Comparison of ENCODE assay signal across 24 cellular contexts in the genomic region with DNA sequence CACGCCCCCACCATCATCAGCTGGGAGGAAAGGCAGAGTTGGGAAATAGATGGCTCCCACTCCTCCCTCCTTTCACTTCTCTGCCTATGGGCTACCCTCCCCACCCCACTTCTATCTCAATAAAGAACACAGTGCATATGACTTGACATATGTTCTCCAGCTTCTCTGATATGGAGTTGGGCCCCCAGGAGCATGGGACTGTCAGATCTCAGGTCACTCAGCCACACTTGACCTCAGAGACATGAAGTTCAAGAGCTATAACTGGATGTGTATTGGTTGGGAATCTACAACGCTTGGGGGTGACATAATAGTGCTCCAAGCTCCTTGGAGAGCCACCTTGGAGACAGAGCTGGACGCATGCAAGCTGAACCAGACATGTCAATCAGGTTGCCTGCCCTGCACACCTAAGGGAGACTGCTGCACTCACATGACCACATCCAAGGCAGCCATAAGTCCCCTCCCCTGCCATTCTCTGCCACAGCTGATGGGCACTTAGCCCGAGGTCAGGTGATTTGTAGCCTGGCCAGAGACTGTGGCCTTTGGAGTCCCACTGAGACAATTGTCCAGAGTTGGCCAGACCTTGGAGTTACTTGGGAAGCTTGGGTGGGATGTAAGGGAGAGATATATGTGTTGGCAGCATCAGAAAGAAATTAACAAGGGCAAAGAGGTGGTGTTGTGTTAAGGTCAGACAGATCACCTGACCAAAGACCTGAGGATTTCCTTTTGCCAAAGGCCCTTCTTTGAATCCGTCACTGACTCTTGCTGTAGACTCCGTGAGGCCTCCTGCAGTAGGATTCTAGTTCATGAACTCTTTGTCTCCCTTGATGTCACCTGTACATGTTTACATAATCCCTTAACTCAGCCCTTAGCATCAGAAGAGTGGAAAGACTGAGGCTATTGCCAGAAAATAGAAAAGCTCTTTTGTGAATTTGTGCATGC. TPM values are rescaled to one million over a fixed set of nuclear protein-coding genes. Genes with fewer than 3 reads are reported as not detected.
A peak's percentile ranks its signal among the peaks of the same experiment; 100 is the strongest.
DNase-seq lines count a peak whose midpoint lies in the region; TF ChIP-seq lines count a peak whose summit lies in the region.
"Had no signal": no experiment of that assay in that cellular context is flagged by ENCODE, and none has a peak within 500 bp of the region (broad histone marks: within the 10 kb centered on the region; RNA-seq: fewer than 3 reads in every experiment).

No MANE protein-coding gene starts in this region.

- H3K36me3 Mint-ChIP-seq in endothelial cell (ENCODE audit: low read depth, unreplicated experiment): peaks cover 4% of the 10 kb centered on the region
- H3K36me3 Mint-ChIP-seq: memory B cell; naive thymus-derived CD4-positive, alpha-beta T cell had no signal

- TF ChIP-seq CTCF in hepatocyte (IDR thresholded peaks at IDR 0.05; ENCODE audit: poor library complexity) (no peak), thyroid gland (IDR thresholded peaks at IDR 0.05) (no peak), endothelial cell (IDR thresholded peaks at IDR 0.05; ENCODE audit: unreplicated experiment) (no peak), GM10266 (IDR thresholded peaks at IDR 0.05; ENCODE audit: control insufficient read depth, insufficient read depth, low read depth, missing control alignments) (no peak)

- no peaks in the 10 kb centered on the region for H3K9me2 ChIP-seq in hepatocyte (replicated peaks; ENCODE audit: insufficient read depth)

- peak overlapping the region; percentile 35 for H3K4me2 ChIP-seq in hepatocyte
- H3K4me2 ChIP-seq: KMS-11, PC-9 had no signal

- no peak overlapping the region for H3K4me3 Mint-ChIP-seq in endothelial cell (ENCODE audit: unreplicated experiment)
- H3K4me3 Mint-ChIP-seq: activated B cell treated with CpG ODN at 0.5 μM for 24 hours; HFFc6; memory B cell; naive thymus-derived CD4-positive, alpha-beta T cell had no signal

- H3K9me3 ChIP-seq in hepatocyte (ENCODE audit: low read depth) (no peaks in the 10 kb centered on the region), thyroid gland (no peaks in the 10 kb centered on the region)
- H3K9me3 ChIP-seq: Caco-2, colonic mucosa, upper lobe of left lung had no signal

- H3K27me3 ChIP-seq in hepatocyte: no peaks in the 10 kb centered on the region
- H3K27me3 ChIP-seq in thyroid gland: no peaks in the 10 kb centered on the region
- H3K27me3 ChIP-seq: brain microvascular endothelial cell had no signal

- peak overlapping the region; percentile 49 for H3K27ac ChIP-seq in hepatocyte
- peak overlapping the region; percentile 83 to 87 (median 86) for H3K27ac ChIP-seq in thyroid gland
- H3K27ac ChIP-seq: brain microvascular endothelial cell, colonic mucosa, KMS-11, PC-9, upper lobe of left lung had no signal

- DNase-seq in NCI-H748 (lab: John Stamatoyannopoulos, UW; ENCODE audit: unreplicated experiment) (peak; percentile 44), NCI-H748 treated with DMSO at 0.1 percent for 48 hours (lab: John Stamatoyannopoulos, UW) (no peak), hepatocyte (ENCODE audit: low spot score) (no peak), thyroid gland (peak in 1 of 2 donors; percentile 44), endothelial cell (ENCODE audit: low spot score) (no peak), GM10266 (ENCODE audit: extremely low spot score) (no peak)
- DNase-seq: activated B cell treated with CpG ODN at 0.5 μM for 24 hours; activated CD4-positive, alpha-beta T cell treated with anti-CD3 and anti-CD28 coated beads, Interleukin-2, amount 50 U/mL, for 48 hours; activated CD8-positive, alpha-beta memory T cell treated with anti-CD3 and anti-CD28 coated beads, Interleukin-2, amount 50 U/mL, for 48 hours; activated effector memory CD4-positive, alpha-beta T cell treated with anti-CD3 and anti-CD28 coated beads, Interleukin-2, amount 50 U/mL, for 16 hours; brain microvascular endothelial cell; colonic mucosa; HFFc6; naive thymus-derived CD4-positive, alpha-beta T cell; NCI-H1694; PC-9; T1000; upper lobe of left lung had no signal

- H3K9me3 Mint-ChIP-seq in endothelial cell (ENCODE audit: unreplicated experiment): no peaks in the 10 kb centered on the region
- H3K9me3 Mint-ChIP-seq: activated B cell treated with CpG ODN at 0.5 μM for 24 hours; endodermal cell; HFFc6; memory B cell; naive thymus-derived CD4-positive, alpha-beta T cell had no signal

- H3K27ac Mint-ChIP-seq in endothelial cell (ENCODE audit: unreplicated experiment): no peak overlapping the region
- H3K27ac Mint-ChIP-seq: activated B cell treated with CpG ODN at 0.5 μM for 24 hours; endodermal cell; HFFc6; memory B cell; naive thymus-derived CD4-positive, alpha-beta T cell had no signal

- H3K4me3 ChIP-seq in hepatocyte (no peak overlapping the region), thyroid gland (replicated peaks in 1 of 3) (no peak overlapping the region)
- H3K4me3 ChIP-seq: colonic mucosa, PC-9, upper lobe of left lung had no signal

- intact Hi-C loops in thyroid gland (cut with DNase I): no loop called here

- H3K79me2 ChIP-seq in hepatocyte: no peaks in the 10 kb centered on the region

- peaks cover 12% of the 10 kb centered on the region for H3K4me1 Mint-ChIP-seq in endothelial cell (ENCODE audit: unreplicated experiment)
- H3K4me1 Mint-ChIP-seq: activated B cell treated with CpG ODN at 0.5 μM for 24 hours had no signal

- no peak for TF ChIP-seq POLR2A in thyroid gland (IDR thresholded peaks at IDR 0.05)

- no peak overlapping the region for H2AFZ ChIP-seq in hepatocyte
- H2AFZ ChIP-seq: PC-9 had no signal

- 83% methylated on average over 6 of the region's 6 CpGs for WGBS in hepatocyte (ENCODE audit: low lambda C conversion rate, missing lambda C conversion rate)
- 69 to 77% methylated on average over 5 to 6 of the region's 6 CpGs for WGBS in thyroid gland, 2 donors

- peaks cover 16% of the 10 kb centered on the region for H3K4me1 ChIP-seq in hepatocyte (ENCODE audit: insufficient read depth)
- H3K4me1 ChIP-seq in thyroid gland: peaks cover 56 to 66% of the 10 kb centered on the region in 2 donors
- H3K4me1 ChIP-seq: colonic mucosa had no signal

- H3K27me3 Mint-ChIP-seq in endothelial cell (ENCODE audit: unreplicated experiment): peaks cover 24% of the 10 kb centered on the region

- no peaks in the 10 kb centered on the region for H4K20me1 ChIP-seq in hepatocyte (ENCODE audit: insufficient read depth, poor library complexity, severe bottlenecking)

- no peaks in the 10 kb centered on the region for H3K36me3 ChIP-seq in hepatocyte (replicated peaks; ENCODE audit: insufficient read depth, low read depth)
- no peaks in the 10 kb centered on the region for H3K36me3 ChIP-seq in thyroid gland
- H3K36me3 ChIP-seq: brain microvascular endothelial cell, colonic mucosa, upper lobe of left lung had no signal

RNA-seq across cellular contexts. Expression of gene INHA, which starts 3.7 kb away (rescaled TPM):
- total RNA-seq in hepatocyte (3.3 and 5.6 TPM in 2 replicates), thyroid gland (1 to 10 TPM in 1 of 4 donors, under 1 TPM in 2, not detected in 1; 0.50 to 1.1 (median 0.81) TPM), endothelial cell (ENCODE audit: unreplicated experiment) (not detected)
- polyA plus RNA-seq in hepatocyte: 8.1 and 9.2 TPM in 2 replicates
- total RNA-seq: A673, activated B cell treated with CpG ODN at 0.5 μM for 24 hours, colonic mucosa, HT-29 had no signal
- polyA plus RNA-seq: naive thymus-derived CD4-positive, alpha-beta T cell had no signal

RNA-seq across cellular contexts. Expression of gene OBSL1, which starts 4.5 kb away (rescaled TPM):
- total RNA-seq in hepatocyte (72.4 and 84.6 TPM in 2 replicates), thyroid gland (100 to 1,000 TPM; 142 to 200 (median 170) TPM), endothelial cell (ENCODE audit: unreplicated experiment) (53.4 TPM)
- 61.0 and 73.7 TPM in 2 replicates for polyA plus RNA-seq in hepatocyte
- total RNA-seq: activated B cell treated with CpG ODN at 0.5 μM for 24 hours had no signal
- polyA plus RNA-seq: naive thymus-derived CD4-positive, alpha-beta T cell had no signal

RNA-seq across cellular contexts. Expression of gene STK11IP, which starts 21.8 kb away (rescaled TPM):
- total RNA-seq in hepatocyte: 16.7 and 18.0 TPM in 2 replicates
- 17.6 and 23.1 TPM in 2 replicates for polyA plus RNA-seq in hepatocyte
- total RNA-seq in thyroid gland: 10 to 100 TPM; 14.6 to 25.0 (median 19.7) TPM
- total RNA-seq in endothelial cell (ENCODE audit: unreplicated experiment): 23.8 TPM

RNA-seq across cellular contexts. Expression of gene TMEM198, which starts 32.0 kb away (rescaled TPM):
- total RNA-seq in hepatocyte (7.3 and 8.0 TPM in 2 replicates), thyroid gland (10 to 100 TPM in 1 of 4 donors, 1 to 10 TPM in 3; 4.6 to 10.9 (median 5.4) TPM), endothelial cell (ENCODE audit: unreplicated experiment) (not detected)
- polyA plus RNA-seq in hepatocyte: 10.4 and 12.2 TPM in 2 replicates
- polyA plus RNA-seq: naive thymus-derived CD4-positive, alpha-beta T cell had no signal

RNA-seq across cellular contexts. Expression of gene CHPF, which starts 32.2 kb away (rescaled TPM):
- total RNA-seq in hepatocyte: 180 and 193 TPM in 2 replicates
- 315 and 361 TPM in 2 replicates for polyA plus RNA-seq in hepatocyte
- 100 to 1,000 TPM in 3 of 4 donors, 10 to 100 TPM in 1; 57.2 to 194 (median 141) TPM for total RNA-seq in thyroid gland
- total RNA-seq in endothelial cell (ENCODE audit: unreplicated experiment): 4.1 TPM
